Comparison of ENCODE assay signal across 8 cellular contexts in genomic region chr14:50311974-50312733, GRCh38. TPM values are rescaled to one million over a fixed set of nuclear protein-coding genes. Genes with fewer than 3 reads are reported as not detected.
DNase-seq lines count a peak whose midpoint lies in the region; ATAC-seq, FAIRE-seq and TF ChIP-seq lines count a peak whose summit lies in the region.

Gene DMAC2L, plus strand, starts transcription at chr14:50312324. Its CDS starts 9,164 bp downstream, at chr14:50321488.
Gene L2HGDH, minus strand, starts transcription at chr14:50312229. Its CDS starts 79 bp downstream, at chr14:50312150.

- H3K4me3 Mint-ChIP-seq in activated naive CD8-positive, alpha-beta T cell treated with anti-CD3 and anti-CD28 coated beads, Interleukin-2, amount 50 U/mL, for 24 hours, result peak within 1 kb of the TSS; percentile 88

- no peaks in the 10 kb centered on the region for H3K27me3 ChIP-seq in heart left ventricle
- no peaks in the 10 kb centered on the region for H3K27me3 ChIP-seq in upper lobe of right lung

- peak; percentile 95 for ATAC-seq in HG02763 (IDR thresholded peaks at IDR 0.05; ENCODE audit: unreplicated experiment)
- ATAC-seq in activated naive CD8-positive, alpha-beta T cell treated with anti-CD3 and anti-CD28 coated beads, Interleukin-2, amount 50 U/mL, for 24 hours, result peak; percentile 96
- ATAC-seq in heart left ventricle, result peak; percentile 99
- ATAC-seq in upper lobe of right lung, result peak; percentile 99

- TF ChIP-seq CTCF in heart left ventricle (IDR thresholded peaks at IDR 0.05) (peak in 6 of 12 donors; percentile 6 to 47 (median 30)), upper lobe of right lung (IDR thresholded peaks at IDR 0.05) (no peak)

- H3K4me1 Mint-ChIP-seq in activated naive CD8-positive, alpha-beta T cell treated with anti-CD3 and anti-CD28 coated beads, Interleukin-2, amount 50 U/mL, for 24 hours, result peaks cover 41% of the 10 kb centered on the region

- peak within 1 kb of the TSS; percentile 96 for H3K27ac Mint-ChIP-seq in activated naive CD8-positive, alpha-beta T cell treated with anti-CD3 and anti-CD28 coated beads, Interleukin-2, amount 50 U/mL, for 24 hours

- no peaks in the 10 kb centered on the region for H3K9me3 ChIP-seq in heart left ventricle
- no peaks in the 10 kb centered on the region for H3K9me3 ChIP-seq in upper lobe of right lung

- intact Hi-C loops in heart left ventricle (cut with DNase I), result loop anchor here in 3 of 10 donors (5.0 kb wide), 2 partner anchors 80 to 85 kb away; partner anchors contain the start of genes SOS2 (in 3 of the 3) and CDKL1 (in 1 of the 3)
- intact Hi-C loops in posterior vena cava (cut with DNase I), result no loop called here
- intact Hi-C loops in upper lobe of right lung (cut with DNase I), result no loop called here

- H3K36me3 ChIP-seq in heart left ventricle, result no peaks in the 10 kb centered on the region
- H3K36me3 ChIP-seq in upper lobe of right lung, result no peaks in the 10 kb centered on the region

- DNase-seq in GM12891 (ENCODE audit: insufficient read length, low spot score) (peak; percentile 96), NCI-H1417 (lab: John Stamatoyannopoulos, UW) (peak; percentile 99 to 100 (median 99)), SW480 (ENCODE audit: low spot score) (peak; percentile 90), heart left ventricle (peak; percentile 93 to 96 (median 95)), posterior vena cava (ENCODE audit: low spot score) (peak; percentile 97), upper lobe of right lung (peak; percentile 97)
- DNase-seq in activated naive CD8-positive, alpha-beta T cell treated with anti-CD3 and anti-CD28 coated beads, Interleukin-2, amount 50 U/mL, for 24 hours, result peak; percentile 91

- peaks cover 0 to 21% (median 15%) of the 10 kb centered on the region in 12 donors for H3K4me1 ChIP-seq in heart left ventricle
- peaks cover 17% of the 10 kb centered on the region for H3K4me1 ChIP-seq in upper lobe of right lung

- peaks cover 5% of the 10 kb centered on the region for H3K9me3 Mint-ChIP-seq in activated naive CD8-positive, alpha-beta T cell treated with anti-CD3 and anti-CD28 coated beads, Interleukin-2, amount 50 U/mL, for 24 hours

- H3K36me3 Mint-ChIP-seq in activated naive CD8-positive, alpha-beta T cell treated with anti-CD3 and anti-CD28 coated beads, Interleukin-2, amount 50 U/mL, for 24 hours (ENCODE audit: low read depth), result peaks cover 21% of the 10 kb centered on the region

- peak; percentile 91 for FAIRE-seq in GM12891 (lab: Jason Lieb, UNC)

- WGBS in heart left ventricle, 4 donors, result 0 to 1% (median 1%) methylated on average over 24 to 83 of the region's 83 CpGs

- no peaks in the 10 kb centered on the region for H3K27me3 Mint-ChIP-seq in activated naive CD8-positive, alpha-beta T cell treated with anti-CD3 and anti-CD28 coated beads, Interleukin-2, amount 50 U/mL, for 24 hours

- H3K4me3 ChIP-seq in heart left ventricle, result peak within 1 kb of the TSS; percentile 64 to 96 (median 84)
- H3K4me3 ChIP-seq in upper lobe of right lung, result peak within 1 kb of the TSS; percentile 68

- peak within 1 kb of the TSS; percentile 67 to 95 (median 93) for H3K27ac ChIP-seq in heart left ventricle
- peak within 1 kb of the TSS; percentile 94 for H3K27ac ChIP-seq in upper lobe of right lung

- TF ChIP-seq POLR2A in GM12891 (IDR thresholded peaks at IDR 0.05; ENCODE audit: low read depth, low read length), result peak; percentile 88
- TF ChIP-seq POLR2A in heart left ventricle (IDR thresholded peaks at IDR 0.05), result peak in 1 of 2 donors; percentile 77

TF ChIP-seq in GM12891, 5 proteins besides CTCF, POLR2A, EP300 and RAD21:
- TF ChIP-seq POLR2AphosphoS5 (IDR thresholded peaks at IDR 0.05; ENCODE audit: low read depth, low read length) (peak; percentile 92), PAX5 (IDR thresholded peaks at IDR 0.05; ENCODE audit: insufficient read depth, low read length, severe bottlenecking) (no peak), TAF1 (IDR thresholded peaks at IDR 0.05; ENCODE audit: low read depth, low read length) (peak; percentile 47; the same call in 1 of the 2 replicates), SPI1 (IDR thresholded peaks at IDR 0.05; ENCODE audit: low read depth, low read length) (no peak)

RNA-seq across cellular contexts. Expression of gene DMAC2L, which starts in this region (rescaled TPM):
- 18.4 TPM for polyA plus RNA-seq in GM12891 (2012; ENCODE audit: low read depth, missing spikeins)
- total RNA-seq in heart left ventricle, result 10 to 100 TPM; 12.6 to 29.9 (median 23.7) TPM
- 10 to 100 TPM; 16.0 to 19.8 TPM for polyA plus RNA-seq in heart left ventricle
- total RNA-seq in posterior vena cava, result 10 to 100 TPM; 12.0 to 13.4 TPM
- total RNA-seq in upper lobe of right lung, result 16.0 TPM

RNA-seq across cellular contexts. Expression of gene L2HGDH, which starts in this region (rescaled TPM):
- polyA plus RNA-seq in GM12891 (2012; ENCODE audit: low read depth, missing spikeins), result 7.6 TPM
- 10 to 100 TPM in 3 of 9 donors, 1 to 10 TPM in 6; 6.5 to 12.2 (median 9.1) TPM for total RNA-seq in heart left ventricle
- 10 to 100 TPM in 1 of 2 donors, 1 to 10 TPM in 1; 2.5 to 10.6 TPM for polyA plus RNA-seq in heart left ventricle
- total RNA-seq in posterior vena cava, result 1 to 10 TPM; 3.3 to 3.6 TPM
- total RNA-seq in upper lobe of right lung, result 4.5 TPM

Comparison
In these comparisons a context has a peak if more than half of its experiments do, and no peak if none do; other contexts are left out.
1. Peak in every context shown above with its lines: DNase-seq, ATAC-seq, H3K4me3 ChIP-seq and H3K27ac ChIP-seq.